ENCODE assay signal across 8 cellular contexts in the genomic region with DNA sequence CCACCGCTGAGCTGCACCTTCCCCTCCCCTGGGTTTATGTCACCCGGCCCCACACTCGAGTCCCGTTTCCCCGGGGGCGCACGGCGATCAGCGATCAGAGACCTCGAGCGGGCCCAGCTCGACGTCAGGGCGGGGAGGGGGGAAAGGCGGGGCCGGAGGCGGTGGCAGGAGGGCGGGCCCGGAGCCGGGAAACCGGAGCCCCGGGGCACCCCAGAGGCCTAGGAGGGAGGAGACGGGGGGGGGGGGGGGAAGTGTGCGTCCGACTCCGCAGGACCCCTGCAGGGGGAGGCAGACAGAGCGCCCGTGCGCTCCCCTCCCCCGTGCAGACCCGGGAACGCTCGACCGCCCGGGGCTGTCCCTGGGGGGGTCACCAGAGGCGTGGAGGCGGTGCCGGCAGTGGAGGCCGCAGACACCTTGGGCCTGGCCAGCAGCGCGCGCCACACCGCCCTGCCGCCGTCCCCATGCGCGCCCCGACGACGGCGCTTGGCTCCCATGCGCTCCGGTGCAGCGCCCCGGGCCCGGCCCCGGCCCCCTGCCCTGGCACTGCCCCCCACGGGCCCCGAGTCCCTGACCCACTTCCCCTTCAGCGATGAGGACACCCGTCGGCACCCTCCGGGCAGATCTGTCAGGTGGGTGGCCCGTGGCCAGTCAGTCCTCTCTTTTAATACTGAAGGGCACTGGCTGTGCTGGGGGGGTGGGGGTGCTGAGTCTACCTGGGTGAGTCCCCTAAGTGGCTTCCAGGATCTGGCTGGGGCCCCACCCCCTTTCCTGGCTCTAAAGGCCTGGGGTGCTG. TPM values are rescaled to one million over a fixed set of nuclear protein-coding genes. Genes with fewer than 3 reads are reported as not detected.
DNase-seq lines count a peak whose midpoint lies in the region; ATAC-seq and TF ChIP-seq lines count a peak whose summit lies in the region.

No MANE protein-coding gene starts in this region.

- ATAC-seq in GM19455 (IDR thresholded peaks at IDR 0.05; ENCODE audit: unreplicated experiment) (no peak), HG02970 (IDR thresholded peaks at IDR 0.05; ENCODE audit: low FRiP score, unreplicated experiment) (no peak)

- DNase-seq in AG04449 (ENCODE audit: low read depth, low spot score) (no peak), HK-2 (ENCODE audit: unreplicated experiment) (peak; percentile 18), mucosa of gallbladder (ENCODE audit: low spot score) (peak; percentile 56), ureter (ENCODE audit: low spot score) (peak; percentile 72)
- peak; percentile 68 for DNase-seq in activated CD4-positive, alpha-beta T cell treated with anti-CD3 and anti-CD28 coated beads, Interleukin-2, amount 50 U/mL, for 1 hour
- peak; percentile 56 for DNase-seq in effector CD8-positive, alpha-beta T cell (lab: John Stamatoyannopoulos, UW)

- no peak for TF ChIP-seq CTCF in AG04449 (IDR thresholded peaks at IDR 0.05; ENCODE audit: insufficient read depth, low read length, missing control alignments)

- POLR2A ChIA-PET in AG04449 (lab: Yijun Ruan, JAX), result no interaction called here

- peak overlapping the region; percentile 57 for H3K4me3 ChIP-seq in AG04449 (ENCODE audit: low read depth, low read length)

- CTCF ChIA-PET in AG04449 (lab: Yijun Ruan, JAX), result interaction anchor here (0.9 to 13.3 kb wide), 6 partner anchors 8 to 47 kb away, joined by 3 to 392 read pairs (median 8); partner anchors contain the start of gene CDC37

RNA-seq across cellular contexts. Expression of gene PDE4A, which starts 11.8 kb away (rescaled TPM):
- total RNA-seq in mucosa of gallbladder (15.6 TPM), ureter (9.4 TPM)

RNA-seq across cellular contexts. Expression of gene CDC37, which starts 28.8 kb away (rescaled TPM):
- 138 TPM for total RNA-seq in mucosa of gallbladder
- total RNA-seq in ureter, result 192 TPM

RNA-seq across cellular contexts. Expression of gene TYK2, which starts 51.8 kb away (rescaled TPM):
- total RNA-seq in mucosa of gallbladder (142 TPM), ureter (142 TPM)
